Comparison of ENCODE assay signal across 8 cellular contexts in the genomic region with DNA sequence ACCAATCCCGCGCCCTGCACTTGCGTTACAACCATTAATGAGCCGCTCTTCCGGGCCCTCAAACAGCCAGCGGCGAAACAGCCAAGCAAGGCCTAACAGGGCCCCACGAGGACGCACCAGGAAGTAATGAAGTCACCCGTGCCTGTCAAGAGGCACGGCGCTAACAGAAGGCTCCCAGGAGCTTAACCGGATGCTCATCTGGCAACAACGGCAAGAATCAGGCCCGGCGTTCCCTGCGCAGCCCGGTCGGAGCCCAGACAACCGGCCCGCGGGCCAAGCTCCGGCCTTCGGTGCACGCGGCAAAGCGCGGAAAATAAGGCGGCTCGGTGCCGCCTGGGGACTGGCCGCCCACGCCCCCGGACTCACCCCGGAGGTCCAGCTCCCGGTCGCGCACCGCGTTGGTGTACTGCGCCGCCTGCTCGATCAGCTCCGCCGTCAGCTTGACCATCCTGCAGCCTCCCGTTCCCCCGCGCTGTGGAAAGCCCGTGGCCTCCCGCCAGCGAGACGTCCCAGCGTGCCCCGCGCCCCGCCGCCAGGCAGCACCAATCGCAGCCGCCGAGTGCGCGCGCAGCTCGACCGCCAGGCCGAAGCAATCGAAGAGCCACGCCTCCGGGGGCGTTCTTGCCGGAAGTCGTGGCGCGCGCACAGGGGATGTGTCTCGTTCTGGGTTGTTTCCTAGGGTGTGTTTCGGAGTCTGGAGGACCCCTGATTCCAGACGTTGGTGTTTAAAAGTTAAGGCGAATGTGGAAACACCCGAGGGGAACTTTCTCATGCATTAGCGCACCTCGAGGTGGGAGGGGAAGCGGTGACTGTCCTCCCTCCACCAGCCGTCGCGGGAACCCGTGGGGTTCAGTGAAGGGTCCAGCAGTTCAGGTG. TPM values are rescaled to one million over a fixed set of nuclear protein-coding genes. Genes with fewer than 3 reads are reported as not detected.
DNase-seq lines count a peak whose midpoint lies in the region; ATAC-seq and TF ChIP-seq lines count a peak whose summit lies in the region.

SNRPA1 (minus strand) TSS at position 518 of the 876 bp plus-strand sequence; CDS start at position 448, 70 bp downstream.

- H3K27me3 Mint-ChIP-seq in activated B cell treated with CpG ODN at 0.5 μM for 24 hours: no peaks in the 10 kb centered on the region

- POLR2A ChIA-PET in activated B cell treated with CpG ODN at 0.5 μM for 24 hours (lab: Charles Lee): interaction anchor here (0.6 to 3.0 kb wide), 15 partner anchors 10 to 692 kb away, joined by 3 to 30 read pairs (median 6); partner anchors contain the start of genes ASB7, CHSY1, LINS1 and TARS3

- peak; percentile 15 to 55 (median 35) for TF ChIP-seq POLR2A in spleen (IDR thresholded peaks at IDR 0.05)

- TF ChIP-seq CTCF in activated B cell treated with CpG ODN at 0.5 μM for 24 hours (IDR thresholded peaks at IDR 0.05): no peak
- TF ChIP-seq CTCF in cardiac fibroblast (IDR thresholded peaks at IDR 0.05; ENCODE audit: low read depth, low read length): no peak
- peak in 2 of 11 experiments; percentile 9 to 39 for TF ChIP-seq CTCF in spleen (IDR thresholded peaks at IDR 0.05 in 8 of 11, conservative IDR thresholded peaks at IDR 0.05 in 3 of 11)

- peaks cover 0 to 28% (median 10%) of the 10 kb centered on the region in 6 donors for H3K36me3 ChIP-seq in spleen

- peaks cover 45% of the 10 kb centered on the region for H3K4me1 Mint-ChIP-seq in activated B cell treated with CpG ODN at 0.5 μM for 24 hours

- peak; percentile 99 for DNase-seq in AG08396 (ENCODE audit: low spot score)
- DNase-seq in NCI-H345 (lab: John Stamatoyannopoulos, UW): peak; percentile 92
- peak; percentile 99 for DNase-seq in activated B cell treated with CpG ODN at 0.5 μM for 24 hours
- peak; percentile 96 to 98 for DNase-seq in cardiac fibroblast (ENCODE audit: low read depth in 2 of 2)
- DNase-seq in inferior parietal cortex (ENCODE audit: extremely low spot score): peak; percentile 93
- peak; percentile 100 for DNase-seq in spleen

- ATAC-seq in GM19023 (IDR thresholded peaks at IDR 0.05; ENCODE audit: unreplicated experiment): peak; percentile 76
- ATAC-seq in HG03196 (IDR thresholded peaks at IDR 0.05; ENCODE audit: unreplicated experiment): peak; percentile 79
- peak; percentile 83 for ATAC-seq in activated B cell treated with CpG ODN at 0.5 μM for 24 hours (ENCODE audit: low read depth)

- peak within 1 kb of the TSS; percentile 85 to 98 (median 96) for H3K27ac ChIP-seq in spleen

- peak within 1 kb of the TSS; percentile 97 for H3K4me3 Mint-ChIP-seq in activated B cell treated with CpG ODN at 0.5 μM for 24 hours

- CTCF ChIA-PET in activated B cell treated with CpG ODN at 0.5 μM for 24 hours (lab: Charles Lee): interaction anchor here (0.6 to 1.8 kb wide), 7 partner anchors 9 to 367 kb away, joined by 3 to 8 read pairs (median 3); no protein-coding TSS in a partner anchor

- H3K4me1 ChIP-seq in spleen: peaks cover 34 to 64% (median 43%) of the 10 kb centered on the region in 6 donors

- H3K27ac Mint-ChIP-seq in activated B cell treated with CpG ODN at 0.5 μM for 24 hours: peak within 1 kb of the TSS; percentile 95

- intact Hi-C loops in activated B cell treated with CpG ODN at 0.5 μM for 24 hours (cut with micrococcal nuclease): loop anchor here (1.0 to 10.0 kb wide), 8 partner anchors 18 to 1370 kb away; partner anchors contain the start of genes ASB7, LINS1, LRRK1 and SELENOS
- intact Hi-C loops in spleen (cut with DNase I; ENCODE audit: low total_unique reads): loop anchor here (5.0 kb wide), 1 partner anchor 347 kb away; no protein-coding TSS in a partner anchor

- H3K9me3 Mint-ChIP-seq in activated B cell treated with CpG ODN at 0.5 μM for 24 hours: no peaks in the 10 kb centered on the region

- 0 to 1% (median 0%) methylated on average over 53 to 87 of the region's 87 CpGs for WGBS in spleen, 5 donors

- H3K27me3 ChIP-seq in spleen (replicated peaks in 1 of 7): no peaks in the 10 kb centered on the region

- peaks cover 36% of the 10 kb centered on the region for H3K36me3 Mint-ChIP-seq in activated B cell treated with CpG ODN at 0.5 μM for 24 hours (ENCODE audit: low read depth)

- peak within 1 kb of the TSS; percentile 85 to 92 for H3K4me3 ChIP-seq in cardiac fibroblast (replicated peaks in 1 of 2; ENCODE audit: low read depth in 2 of 2, low read length in 2 of 2)
- H3K4me3 ChIP-seq in spleen: peak within 1 kb of the TSS; percentile 80 to 100 (median 95)

- no peaks in the 10 kb centered on the region for H3K9me3 ChIP-seq in spleen

RNA-seq across cellular contexts. Expression of gene SNRPA1, which starts in this region (rescaled TPM):
- total RNA-seq in activated B cell treated with CpG ODN at 0.5 μM for 24 hours (119 and 122 TPM in 2 replicates), spleen (10 to 100 TPM; 56.2 to 85.4 (median 68.8) TPM)
- polyA plus RNA-seq in spleen: 10 to 100 TPM; 74.6 to 75.1 (median 74.7) TPM

Comparison
In these comparisons a context has a peak if more than half of its experiments do, and no peak if none do; other contexts are left out.
1. Peak in every context shown above with its lines: DNase-seq, ATAC-seq, H3K4me3 ChIP-seq and H3K27ac ChIP-seq.